8 cellular contexts compared by ENCODE assay signal in genomic region chr3:45656575-45657363, GRCh38. TPM values are rescaled to one million over a fixed set of nuclear protein-coding genes. Genes with fewer than 3 reads are reported as not detected.
DNase-seq lines count a peak whose midpoint lies in the region; ATAC-seq, FAIRE-seq and TF ChIP-seq lines count a peak whose summit lies in the region.

No MANE protein-coding gene starts in this region.

- TF ChIP-seq RAD21 in H1 (IDR thresholded peaks at IDR 0.05 in 1 of 2, conservative IDR thresholded peaks at IDR 0.05 in 1 of 2; ENCODE audit: low read depth in 2 of 2, low read length in 2 of 2) = peak; percentile 95 to 98

- no peak overlapping the region for H2BK12ac ChIP-seq in H1 (ENCODE audit: low read depth, low read length)

- peaks cover 0 to 1% of the 10 kb centered on the region in 2 experiments for H4K20me1 ChIP-seq in H1 (replicated peaks in 1 of 2; ENCODE audit: control insufficient read depth in 1 of 2, insufficient read depth in 2 of 2, low read length in 2 of 2)

- H3K4me3 ChIP-seq in AG04449 (ENCODE audit: low read depth, low read length) (no peak overlapping the region), H1 (ENCODE audit: extremely low read depth in 1 of 4, insufficient read depth in 2 of 4, low read depth in 3 of 4, low read length in 4 of 4) (no peak overlapping the region)

- H3K9ac ChIP-seq in H1 (replicated peaks in 1 of 4; ENCODE audit: extremely low read depth in 1 of 4, low read depth in 3 of 4, low read length in 3 of 4) = no peak overlapping the region

- 0 out of 4 replicates have a peak, but pooled peaks cover 0 to 6% of the 10 kb centered on the region in 2 experiments for H3K79me2 ChIP-seq in H1 (ENCODE audit: control insufficient read depth in 1 of 2, insufficient read depth in 2 of 2, low read length in 2 of 2)

- CTCF ChIA-PET in AG04449 (lab: Yijun Ruan, JAX) (interaction anchor here (0.8 to 14.4 kb wide), 36 partner anchors 13 to 623 kb away, joined by 3 to 481 read pairs (median 4); partner anchors contain the start of gene LIMD1), H1 (lab: Charles Lee; ENCODE audit: partially characterized antibody) (interaction anchor here (0.5 to 6.6 kb wide), 48 partner anchors 9 to 622 kb away, joined by 3 to 75 read pairs (median 5); partner anchors contain the start of gene LIMD1)
- CTCF ChIA-PET in activated CD8-positive, alpha-beta T cell treated with anti-CD3 and anti-CD28 coated beads, Interleukin-2, amount 10 ng/mL, durations not matched to agents 7 days and 5 days (lab: Charles Lee) = interaction anchor here (0.6 to 4.5 kb wide), 39 partner anchors 10 to 621 kb away, joined by 3 to 75 read pairs (median 4); partner anchors contain the start of gene LIMD1

- 67% methylated on average over 14 of the region's 14 CpGs; no CpG with 5 or more reads in 1 of the 2 experiments for WGBS in H1 (ENCODE audit: extremely low coverage in 1 of 2, insufficient coverage in 1 of 2, insufficient read length in 1 of 2, insufficient replicate concordance in 2 of 2, low coverage in 1 of 2, low lambda C conversion rate in 2 of 2, missing lambda C conversion rate in 1 of 2), 2 experiments

- H3K27ac ChIP-seq in H1 (ENCODE audit: low read depth, low read length) = no peak overlapping the region

- H2BK20ac ChIP-seq in H1 (ENCODE audit: low read length) = no peak overlapping the region

- H3K79me1 ChIP-seq in H1 (ENCODE audit: low read depth, low read length) = no peaks in the 10 kb centered on the region

- POLR2A ChIA-PET in AG04449 (lab: Yijun Ruan, JAX) = interaction anchor here (0.7 to 1.1 kb wide), 3 partner anchors 9 to 18 kb away, joined by 3 read pairs; no protein-coding TSS in a partner anchor
- POLR2A ChIA-PET in activated CD8-positive, alpha-beta T cell treated with anti-CD3 and anti-CD28 coated beads, Interleukin-2, amount 10 ng/mL, durations not matched to agents 7 days and 5 days (lab: Charles Lee) = no interaction called here
- POLR2A ChIA-PET in H1 (lab: Charles Lee; ENCODE audit: partially characterized antibody) = interaction anchor here (1.0 to 1.5 kb wide), 4 partner anchors 10 to 61 kb away, joined by 3 read pairs; partner anchors contain the start of gene SACM1L

- H2BK120ac ChIP-seq in H1 (replicated peaks; ENCODE audit: low read depth, low read length) = no peak overlapping the region

- H3K18ac ChIP-seq in H1 (ENCODE audit: extremely low read depth, low read length) = no peak overlapping the region

- H2AK5ac ChIP-seq in H1 (ENCODE audit: low read depth, low read length) = no peak overlapping the region

- H2BK5ac ChIP-seq in H1 (ENCODE audit: low read depth, low read length) = no peak overlapping the region

- no peaks in the 10 kb centered on the region for H3K27me3 Mint-ChIP-seq in activated CD8-positive, alpha-beta T cell treated with anti-CD3 and anti-CD28 coated beads, Interleukin-2, amount 10 ng/mL, durations not matched to agents 7 days and 5 days (ENCODE audit: low read depth)

- no peak overlapping the region for H4K5ac ChIP-seq in H1 (ENCODE audit: insufficient read length, low read depth, low read length)

- no peak overlapping the region for H3K27ac Mint-ChIP-seq in activated CD8-positive, alpha-beta T cell treated with anti-CD3 and anti-CD28 coated beads, Interleukin-2, amount 10 ng/mL, durations not matched to agents 7 days and 5 days

- no peak overlapping the region for H3K14ac ChIP-seq in H1 (ENCODE audit: insufficient read length)

- H4K8ac ChIP-seq in H1 (ENCODE audit: extremely low read depth, insufficient read depth, low read length) = no peak overlapping the region

- H3K56ac ChIP-seq in H1 (replicated peaks; ENCODE audit: insufficient read length, low read depth, low read length) = no peak overlapping the region

- no peaks in the 10 kb centered on the region for H3K9me3 Mint-ChIP-seq in activated CD8-positive, alpha-beta T cell treated with anti-CD3 and anti-CD28 coated beads, Interleukin-2, amount 10 ng/mL, durations not matched to agents 7 days and 5 days (ENCODE audit: insufficient read depth)

- no peak overlapping the region for H2BK15ac ChIP-seq in H1 (ENCODE audit: low read length)

- peaks cover 14% of the 10 kb centered on the region for H3K4me1 Mint-ChIP-seq in activated CD8-positive, alpha-beta T cell treated with anti-CD3 and anti-CD28 coated beads, Interleukin-2, amount 10 ng/mL, durations not matched to agents 7 days and 5 days (ENCODE audit: low read depth)

- TF ChIP-seq POLR2A in H1 (IDR thresholded peaks at IDR 0.05; ENCODE audit: control extremely low read depth in 1 of 2, low read depth in 2 of 2, low read length in 2 of 2) = no peak

- H3K4me2 ChIP-seq in H1 (ENCODE audit: insufficient read depth in 1 of 2, low read depth in 2 of 2, low read length in 2 of 2) = no peak overlapping the region

- H3K4me1 ChIP-seq in H1 (replicated peaks in 1 of 4; ENCODE audit: control insufficient read depth in 3 of 4, insufficient read depth in 4 of 4, low read length in 3 of 4) = no peaks in the 10 kb centered on the region

- H2AFZ ChIP-seq in H1 (ENCODE audit: low read length) = no peak overlapping the region

- no peak for TF ChIP-seq EP300 in H1 (IDR thresholded peaks at IDR 0.05; ENCODE audit: borderline replicate concordance in 1 of 2, low read depth in 2 of 2, low read length in 2 of 2)

- no peak overlapping the region for H3K4ac ChIP-seq in H1 (replicated peaks; ENCODE audit: insufficient read length, low read depth, low read length)

- DNase-seq in AG04449 (ENCODE audit: low read depth, low spot score) (peak; percentile 63), HS-27A (ENCODE audit: low read depth) (peak; percentile 92), NK-92 (lab: John Stamatoyannopoulos, UW; ENCODE audit: unreplicated experiment) (peak; percentile 46), H1 (ENCODE audit: low read depth in 1 of 2, low spot score in 2 of 2) (peak; percentile 79 to 88), mesenteric fat pad (ENCODE audit: low spot score) (peak; percentile 94)
- DNase-seq in activated CD8-positive, alpha-beta T cell treated with anti-CD3 and anti-CD28 coated beads, Interleukin-2, amount 10 ng/mL, durations not matched to agents 7 days and 5 days = peak; percentile 92
- peak; percentile 74 to 77 for DNase-seq in stimulated activated CD8-positive, alpha-beta memory T cell treated with anti-CD3 and anti-CD28 coated beads, Interleukin-2, amount 100 ng/mL, for 48 hours (ENCODE audit: low read depth in 2 of 2)

- no peak overlapping the region for H4K91ac ChIP-seq in H1 (replicated peaks; ENCODE audit: insufficient read length, low read length)

- H3K36me3 ChIP-seq in H1 (ENCODE audit: control insufficient read depth in 2 of 4, insufficient read depth in 4 of 4, low read length in 3 of 4) = peaks cover 0 to 3% (median 0%) of the 10 kb centered on the region in 4 experiments; a peak in 2 of 8 replicates

- peaks cover 0 to 2% of the 10 kb centered on the region in 2 experiments; a peak in 1 of 4 replicates for H3K9me3 ChIP-seq in H1 (ENCODE audit: insufficient read depth in 2 of 2, low read depth in 1 of 2, low read length in 1 of 2)

- FAIRE-seq in H1 (lab: Jason Lieb, UNC) = no peak

- peak; percentile 55 for ATAC-seq in GM18867 (IDR thresholded peaks at IDR 0.05; ENCODE audit: unreplicated experiment)
- ATAC-seq in activated CD8-positive, alpha-beta T cell treated with anti-CD3 and anti-CD28 coated beads, Interleukin-2, amount 10 ng/mL, durations not matched to agents 7 days and 5 days = peak; percentile 95

- H3K27me3 ChIP-seq in H1 (replicated peaks in 1 of 4; ENCODE audit: control insufficient read depth in 3 of 4, extremely low read depth in 1 of 4, insufficient read depth in 3 of 4, low read length in 3 of 4) = no peaks in the 10 kb centered on the region

- H3K4me3 Mint-ChIP-seq in activated CD8-positive, alpha-beta T cell treated with anti-CD3 and anti-CD28 coated beads, Interleukin-2, amount 10 ng/mL, durations not matched to agents 7 days and 5 days = no peak overlapping the region

- H3K36me3 Mint-ChIP-seq in activated CD8-positive, alpha-beta T cell treated with anti-CD3 and anti-CD28 coated beads, Interleukin-2, amount 10 ng/mL, durations not matched to agents 7 days and 5 days (ENCODE audit: low read depth) = peaks cover 2% of the 10 kb centered on the region

- no peaks in the 10 kb centered on the region for H3K23me2 ChIP-seq in H1 (ENCODE audit: low read depth, low read length)

- H3K23ac ChIP-seq in H1 (ENCODE audit: insufficient read length) = no peak overlapping the region

- TF ChIP-seq CTCF in AG04449 (IDR thresholded peaks at IDR 0.05; ENCODE audit: insufficient read depth, low read length, missing control alignments) (peak; percentile 87), H1 (IDR thresholded peaks at IDR 0.05; ENCODE audit: control extremely low read depth in 1 of 3, insufficient read depth in 1 of 3, low read depth in 1 of 3, low read length in 3 of 3) (peak; percentile 86 to 99 (median 96))

TF ChIP-seq in H1, 55 proteins besides CTCF, POLR2A, EP300 and RAD21:
- TF ChIP-seq RFX5 (IDR thresholded peaks at IDR 0.05; ENCODE audit: borderline replicate concordance, low read depth, low read length) (no peak), JUND (IDR thresholded peaks at IDR 0.05; ENCODE audit: low read length) (peak; percentile 9; the same call in 1 of the 2 replicates), BCL11A (IDR thresholded peaks at IDR 0.05; ENCODE audit: low read depth in 2 of 2, low read length in 2 of 2) (no peak), CHD2 (IDR thresholded peaks at IDR 0.05; ENCODE audit: low read length) (no peak), YY1 (IDR thresholded peaks at IDR 0.05; ENCODE audit: low read depth, low read length) (no peak), NANOG (IDR thresholded peaks at IDR 0.05; ENCODE audit: insufficient read depth, low read depth, low read length, poor library complexity, severe bottlenecking) (no peak), ZNF274 (IDR thresholded peaks at IDR 0.05; ENCODE audit: borderline replicate concordance, extremely low read depth, low read length) (no peak), CEBPB (IDR thresholded peaks at IDR 0.05; ENCODE audit: low read depth, low read length) (no peak), BACH1 (IDR thresholded peaks at IDR 0.05; ENCODE audit: low read length) (no peak)

RNA-seq across cellular contexts. Expression of gene SACM1L, which starts 32.4 kb away (rescaled TPM):
- 10 to 100 TPM; 89.8 to 96.4 TPM for total RNA-seq in activated CD8-positive, alpha-beta T cell treated with anti-CD3 and anti-CD28 coated beads, Interleukin-2, amount 10 ng/mL, durations not matched to agents 7 days and 5 days
- total RNA-seq in H1 (2021; fragmentation: NEBNext Ultra II Directional; extraction: Animal tissue kit (Norgen Biotek cat#: 25700)) = 59.7 and 61.0 TPM in 2 replicates
- 12.6 and 20.1 TPM in 2 replicates for polyA plus RNA-seq in H1 (2011; rRNA removed)
- 26.3 TPM for polyA plus RNA-seq in H1 (2011; cell fraction: cytosol; rRNA removed)
- 19.6 TPM for polyA plus RNA-seq in H1 (2011; cell fraction: nucleus; rRNA removed)
- 32.3 to 54.1 TPM (median 35.9 TPM) in 4 replicates for polyA plus RNA-seq in H1 (2012, experiment 1 of 2)
- 2.9 TPM for polyA plus RNA-seq in H1 (2012, experiment 2 of 2)
- polyA plus RNA-seq in H1 (2013, experiment 1 of 2) = 35.0 TPM
- polyA plus RNA-seq in H1 (2013, experiment 2 of 2) = 32.1 TPM
- polyA minus RNA-seq in H1 (2011; rRNA and poly(A)+ RNA removed) = 37.4 and 48.7 TPM in 2 replicates
- 49.0 TPM for polyA minus RNA-seq in H1 (2011; cell fraction: cytosol; rRNA and poly(A)+ RNA removed)
- polyA minus RNA-seq in H1 (2011; cell fraction: nucleus; rRNA and poly(A)+ RNA removed) = 59.5 TPM
- 45.1 TPM for total RNA-seq in mesenteric fat pad
